Comparison of ENCODE assay signal across 8 cellular contexts in genomic region chr17:64507418-64507766, GRCh38. TPM values are rescaled to one million over a fixed set of nuclear protein-coding genes. Genes with fewer than 3 reads are reported as not detected.
DNase-seq lines count a peak whose midpoint lies in the region; ATAC-seq and TF ChIP-seq lines count a peak whose summit lies in the region.

No MANE protein-coding gene starts in this region.

- no peaks in the 10 kb centered on the region for H3K27me3 ChIP-seq in colonic mucosa

- peak; percentile 24 for TF ChIP-seq CTCF in colonic mucosa (IDR thresholded peaks at IDR 0.05)

- peak; percentile 22 for DNase-seq in activated T-cell treated with anti-CD3 and anti-CD28 coated beads for 24 hours (ENCODE audit: low read depth)
- DNase-seq in activated T-cell treated with anti-CD3 and anti-CD28 coated beads, Interleukin-2, amount 50 U/mL, for 1 hour, result no peak
- DNase-seq in NCI-H1694 treated with DMSO at 0.1 percent for 48 hours (lab: John Stamatoyannopoulos, UW), result peak; percentile 86
- DNase-seq in T-cell, result peak in 19 of 34 experiments; percentile 8 to 43 (median 23)
- DNase-seq in colonic mucosa, result peak; percentile 44
- DNase-seq in left kidney (ENCODE audit: low read depth, low spot score), result peak; percentile 95

- CTCF ChIA-PET in T-cell (lab: Charles Lee), result interaction anchor here (1.0 to 2.4 kb wide), 5 partner anchors 11 to 88 kb away, joined by 3 to 31 read pairs (median 10); partner anchors contain the start of gene POLG2 (in 1 of the 2)

- peak overlapping the region; percentile 99 to 100 for H3K27ac Mint-ChIP-seq in T-cell
- peak overlapping the region; percentile 100 for H3K27ac Mint-ChIP-seq in stimulated activated naive CD8-positive, alpha-beta T cell treated with anti-CD3 and anti-CD28 coated beads, Interleukin-15, Interleukin-2, amounts not matched to agents 100 ng/mL and 50 ng/mL, for 24 hours

- H3K4me3 ChIP-seq in colonic mucosa, result peak overlapping the region; percentile 89

- peak; percentile 14 for ATAC-seq in HG02885 (IDR thresholded peaks at IDR 0.05; ENCODE audit: poor library complexity, unreplicated experiment)
- ATAC-seq in T-cell (replicated peaks in 1 of 4), result peak; percentile 25 to 41 (median 40)

- peaks cover 59% of the 10 kb centered on the region for H3K36me3 Mint-ChIP-seq in T-cell
- peaks cover 73% of the 10 kb centered on the region for H3K36me3 Mint-ChIP-seq in stimulated activated naive CD8-positive, alpha-beta T cell treated with anti-CD3 and anti-CD28 coated beads, Interleukin-15, Interleukin-2, amounts not matched to agents 100 ng/mL and 50 ng/mL, for 24 hours (ENCODE audit: low read depth)

- H3K4me3 Mint-ChIP-seq in T-cell, result peak overlapping the region; percentile 97 to 100 (median 100)
- peak overlapping the region; percentile 100 for H3K4me3 Mint-ChIP-seq in stimulated activated naive CD8-positive, alpha-beta T cell treated with anti-CD3 and anti-CD28 coated beads, Interleukin-15, Interleukin-2, amounts not matched to agents 100 ng/mL and 50 ng/mL, for 24 hours

- no peaks in the 10 kb centered on the region for H3K27me3 Mint-ChIP-seq in T-cell
- no peaks in the 10 kb centered on the region for H3K27me3 Mint-ChIP-seq in stimulated activated naive CD8-positive, alpha-beta T cell treated with anti-CD3 and anti-CD28 coated beads, Interleukin-15, Interleukin-2, amounts not matched to agents 100 ng/mL and 50 ng/mL, for 24 hours

- intact Hi-C loops in colonic mucosa (cut with DNase I), result no loop called here

- peaks cover 8% of the 10 kb centered on the region for H3K4me1 ChIP-seq in colonic mucosa

- H3K36me3 ChIP-seq in colonic mucosa, result peaks cover 13% of the 10 kb centered on the region

- H3K9me3 ChIP-seq in colonic mucosa, result no peaks in the 10 kb centered on the region

- H3K27ac ChIP-seq in colonic mucosa, result peak overlapping the region; percentile 98

- POLR2A ChIA-PET in T-cell (lab: Charles Lee), result interaction anchor here (0.6 to 3.6 kb wide), 8 partner anchors 10 to 362 kb away, joined by 3 to 72 read pairs (median 4); partner anchors contain the start of gene POLG2 (in 2 of the 2)

- H3K9me3 Mint-ChIP-seq in T-cell, result no peaks in the 10 kb centered on the region
- H3K9me3 Mint-ChIP-seq in stimulated activated naive CD8-positive, alpha-beta T cell treated with anti-CD3 and anti-CD28 coated beads, Interleukin-15, Interleukin-2, amounts not matched to agents 100 ng/mL and 50 ng/mL, for 24 hours, result no peaks in the 10 kb centered on the region

- peaks cover 59 to 66% (median 60%) of the 10 kb centered on the region in 3 donors for H3K4me1 Mint-ChIP-seq in T-cell
- H3K4me1 Mint-ChIP-seq in stimulated activated naive CD8-positive, alpha-beta T cell treated with anti-CD3 and anti-CD28 coated beads, Interleukin-15, Interleukin-2, amounts not matched to agents 100 ng/mL and 50 ng/mL, for 24 hours (ENCODE audit: low read depth), result peaks cover 63% of the 10 kb centered on the region

- H3K9ac ChIP-seq in colonic mucosa (ENCODE audit: low read depth in 2 of 2, low read length in 2 of 2), result peak overlapping the region; percentile 90 to 91

RNA-seq across cellular contexts. Expression of gene CEP95, which starts 0.6 kb away (rescaled TPM):
- total RNA-seq in T-cell (100 to 1,000 TPM in 2 of 5 donors, 10 to 100 TPM in 3; 77.0 to 168 (median 91.9) TPM), colonic mucosa (10 to 100 TPM; 26.4 to 28.5 TPM)

RNA-seq across cellular contexts. Expression of gene DDX5, which starts 1.3 kb away (rescaled TPM):
- total RNA-seq in T-cell, result 1,000 to 10,000 TPM; 1,461 to 3,147 (median 1,608) TPM
- 100 to 1,000 TPM; 369 to 444 TPM for total RNA-seq in colonic mucosa

RNA-seq across cellular contexts. Expression of gene POLG2, which starts 10.5 kb away (rescaled TPM):
- total RNA-seq in T-cell (10 to 100 TPM; 43.1 to 71.4 (median 59.3) TPM), colonic mucosa (10 to 100 TPM; 10.5 to 12.3 TPM)

RNA-seq across cellular contexts. Expression of gene MILR1, which starts 58.5 kb away (rescaled TPM):
- under 1 TPM in 2 of 5 donors, not detected in 3; 0.22 to 0.76 TPM for total RNA-seq in T-cell
- total RNA-seq in colonic mucosa, result 1 to 10 TPM; 2.0 to 5.3 TPM
